ENCODE assay signal across 9 cellular contexts in the genomic region with DNA sequence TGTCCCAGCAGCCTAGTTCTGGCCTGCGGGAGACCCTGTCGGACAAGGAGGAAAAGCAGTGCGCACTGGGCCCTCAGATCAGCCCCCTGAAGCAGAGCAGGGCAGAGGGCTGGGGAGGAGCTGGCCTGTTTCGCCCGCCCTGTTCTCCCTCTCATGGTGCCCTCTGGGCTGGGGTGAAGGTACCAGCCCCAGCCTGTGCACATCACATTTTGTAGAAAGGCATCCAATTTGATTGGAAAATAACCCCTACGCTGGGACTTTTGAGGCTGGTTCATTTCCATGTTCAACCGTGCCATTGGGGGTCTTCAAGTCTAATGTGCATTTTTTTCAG. TPM values are rescaled to one million over a fixed set of nuclear protein-coding genes. Genes with fewer than 3 reads are reported as not detected.
DNase-seq lines count a peak whose midpoint lies in the region; ATAC-seq and TF ChIP-seq lines count a peak whose summit lies in the region.
"Had no signal": no experiment of that assay in that cellular context is flagged by ENCODE, and none has a peak within 500 bp of the region (broad histone marks: within the 10 kb centered on the region; RNA-seq: fewer than 3 reads in every experiment).

No MANE protein-coding gene starts in this region.

- H3K4me3 ChIP-seq in GM12864 (ENCODE audit: low read depth, low read length): peak overlapping the region; percentile 86
- H3K4me3 ChIP-seq in OCI-LY3 (ENCODE audit: low read length): peak overlapping the region; percentile 93
- peak overlapping the region; percentile 71 for H3K4me3 ChIP-seq in epithelial cell of proximal tubule (ENCODE audit: low read depth, low read length)

- peak overlapping the region; percentile 51; the same call in 1 of the 2 replicates for H2AFZ ChIP-seq in OCI-LY3 (ENCODE audit: low read depth, low read length)

- H4K20me1 ChIP-seq in OCI-LY3 (ENCODE audit: insufficient read depth, low read length): peaks cover 27% of the 10 kb centered on the region

- TF ChIP-seq CTCF in GM12864 (IDR thresholded peaks at IDR 0.05; ENCODE audit: low read depth, low read length, missing control alignments) (no peak), OCI-LY3 (IDR thresholded peaks at IDR 0.05; ENCODE audit: low read depth, low read length) (no peak), epithelial cell of proximal tubule (conservative IDR thresholded peaks at IDR 0.05; ENCODE audit: low read depth, low read length) (no peak)

- peaks cover 47% of the 10 kb centered on the region for H3K79me2 ChIP-seq in OCI-LY3 (ENCODE audit: low read length)

- peaks cover 9% of the 10 kb centered on the region for H3K36me3 ChIP-seq in OCI-LY3 (replicated peaks; ENCODE audit: low read depth, low read length)

- no peak for ATAC-seq in HG02678 (IDR thresholded peaks at IDR 0.05; ENCODE audit: unreplicated experiment)

- H3K4me1 ChIP-seq in OCI-LY3 (ENCODE audit: low read length): peaks cover 34% of the 10 kb centered on the region

- intact Hi-C loops in posterior vena cava (cut with DNase I): no loop called here

- no peak for DNase-seq in GM12864 (ENCODE audit: low read depth)
- DNase-seq in epithelial cell of proximal tubule (ENCODE audit: low read depth): no peak
- peak; percentile 73 for DNase-seq in posterior vena cava (ENCODE audit: low spot score)
- DNase-seq in cerebellum (ENCODE audit: low spot score): no peak
- DNase-seq in stimulated activated CD4-positive, alpha-beta T cell treated with anti-CD3 and anti-CD28 coated beads, Interleukin-2, amount 100 ng/mL, for 24 hours: no peak
- DNase-seq in NCI-H510A (lab: John Stamatoyannopoulos, UW): no peak

- H3K27ac ChIP-seq in OCI-LY3 (ENCODE audit: low read length): peak overlapping the region; percentile 72

- H3K4me2 ChIP-seq in OCI-LY3 (ENCODE audit: low read length): peak overlapping the region; percentile 86

- H3K9me3 ChIP-seq in OCI-LY3 (ENCODE audit: insufficient read depth, low read length): no peaks in the 10 kb centered on the region
- H3K9me3 ChIP-seq: body of pancreas had no signal

- H3K27me3 ChIP-seq in OCI-LY3 (ENCODE audit: low read depth, low read length): no peaks in the 10 kb centered on the region
- H3K27me3 ChIP-seq: body of pancreas had no signal

- peak overlapping the region; percentile 96 for H3K9ac ChIP-seq in OCI-LY3 (ENCODE audit: low read length)

RNA-seq across cellular contexts. Expression of a gene that starts 0.8 kb away (rescaled TPM):
- total RNA-seq in epithelial cell of proximal tubule (121 and 156 TPM in 2 replicates), posterior vena cava (100 to 1,000 TPM in 1 of 2 donors, 10 to 100 TPM in 1; 89.0 to 118 TPM), cerebellum (156 TPM)
